1 cellular context compared by ENCODE assay signal in genomic region chr15:70100495-70101331, GRCh38.
TF ChIP-seq lines count a peak whose summit lies in the region.

No MANE protein-coding gene starts in this region.

TF ChIP-seq in GM12878, 131 proteins besides CTCF, POLR2A, EP300 and RAD21 (continued from another document):
- TF ChIP-seq ZNF687 (IDR thresholded peaks at IDR 0.05) (peak; percentile 44; the same call in 1 of the 2 replicates), NKRF (conservative IDR thresholded peaks at IDR 0.05) (no peak; the same call in 1 of the 2 replicates), RELA (IDR thresholded peaks at IDR 0.05; ENCODE audit: borderline replicate concordance, partially characterized antibody) (no peak), SUPT20H (IDR thresholded peaks at IDR 0.05; ENCODE audit: borderline replicate concordance, control insufficient read depth, low read depth, low read length) (no peak), EED (IDR thresholded peaks at IDR 0.05; ENCODE audit: low read depth) (peak; percentile 44; the same call in 1 of the 2 replicates), ZNF24 (IDR thresholded peaks at IDR 0.05) (peak; percentile 52; the same call in 1 of the 2 replicates), TCF7 (IDR thresholded peaks at IDR 0.05; ENCODE audit: borderline replicate concordance) (no peak), PAX5 (IDR thresholded peaks at IDR 0.05; ENCODE audit: borderline replicate concordance, low read depth, low read length) (no peak), CEBPB (IDR thresholded peaks at IDR 0.05; ENCODE audit: borderline replicate concordance in 1 of 2, low read depth in 2 of 2, low read length in 2 of 2) (no peak), MTA2 (IDR thresholded peaks at IDR 0.05; ENCODE audit: low read depth) (no peak), EZH2 (IDR thresholded peaks at IDR 0.05; ENCODE audit: borderline replicate concordance, control insufficient read depth, low read depth, low read length) (0 out of 2 replicates have a peak, but pooled peaks have one; percentile 49), IKZF1 (conservative IDR thresholded peaks at IDR 0.05) (peak; percentile 63)
